In genomic region chr10:404991-405390, GRCh38 we compare ENCODE assay signal across 10 cellular contexts.
"Had no signal": no experiment of that assay in that cellular context is flagged by ENCODE, and none has a peak within 500 bp of the region (broad histone marks: within the 10 kb centered on the region; RNA-seq: fewer than 3 reads in every experiment).

No MANE protein-coding gene starts in this region.

- H3K4me3 ChIP-seq: ascending aorta, ovary, tibial nerve had no signal

- ATAC-seq: activated naive CD8-positive, alpha-beta T cell treated with anti-CD3 and anti-CD28 coated beads, Interleukin-2, amount 50 U/mL, for 24 hours; activated T-helper 17 cell treated with anti-CD3 and anti-CD28 coated beads, Interleukin-2, amount 50 U/mL, for 72 hours; esophagus mucosa had no signal

- H3K27me3 Mint-ChIP-seq: activated naive CD8-positive, alpha-beta T cell treated with anti-CD3 and anti-CD28 coated beads, Interleukin-2, amount 50 U/mL, for 24 hours had no signal

- H3K4me3 Mint-ChIP-seq: activated naive CD8-positive, alpha-beta T cell treated with anti-CD3 and anti-CD28 coated beads, Interleukin-2, amount 50 U/mL, for 24 hours; activated T-helper 17 cell treated with anti-CD3 and anti-CD28 coated beads, Interleukin-2, amount 50 U/mL, for 72 hours had no signal

- H3K4me1 ChIP-seq: ascending aorta, tibial nerve had no signal

- DNase-seq: activated naive CD4-positive, alpha-beta T cell treated with Interleukin-2 at 50 U/mL for 16 hours; activated naive CD8-positive, alpha-beta T cell treated with anti-CD3 and anti-CD28 coated beads, Interleukin-2, amount 50 U/mL, for 24 hours; glutamatergic neuron; ovary; stimulated activated CD4-positive, alpha-beta T cell treated with anti-CD3 and anti-CD28 coated beads, Interleukin-4, amount 100 ng/mL, for 1 hour; stimulated activated naive CD4-positive, alpha-beta T cell had no signal

- H3K27me3 ChIP-seq: ascending aorta, ovary, tibial nerve had no signal

- H3K27ac Mint-ChIP-seq: activated naive CD8-positive, alpha-beta T cell treated with anti-CD3 and anti-CD28 coated beads, Interleukin-2, amount 50 U/mL, for 24 hours; activated T-helper 17 cell treated with anti-CD3 and anti-CD28 coated beads, Interleukin-2, amount 50 U/mL, for 72 hours had no signal

- H3K9me3 Mint-ChIP-seq: activated naive CD8-positive, alpha-beta T cell treated with anti-CD3 and anti-CD28 coated beads, Interleukin-2, amount 50 U/mL, for 24 hours; activated T-helper 17 cell treated with anti-CD3 and anti-CD28 coated beads, Interleukin-2, amount 50 U/mL, for 72 hours had no signal

- H3K9me3 ChIP-seq: ascending aorta, ovary, tibial nerve had no signal

- H3K4me1 Mint-ChIP-seq: activated naive CD8-positive, alpha-beta T cell treated with anti-CD3 and anti-CD28 coated beads, Interleukin-2, amount 50 U/mL, for 24 hours; activated T-helper 17 cell treated with anti-CD3 and anti-CD28 coated beads, Interleukin-2, amount 50 U/mL, for 72 hours had no signal

- H3K27ac ChIP-seq: ascending aorta, ovary, tibial nerve had no signal

- H3K36me3 ChIP-seq: ovary had no signal
